In the genomic region with DNA sequence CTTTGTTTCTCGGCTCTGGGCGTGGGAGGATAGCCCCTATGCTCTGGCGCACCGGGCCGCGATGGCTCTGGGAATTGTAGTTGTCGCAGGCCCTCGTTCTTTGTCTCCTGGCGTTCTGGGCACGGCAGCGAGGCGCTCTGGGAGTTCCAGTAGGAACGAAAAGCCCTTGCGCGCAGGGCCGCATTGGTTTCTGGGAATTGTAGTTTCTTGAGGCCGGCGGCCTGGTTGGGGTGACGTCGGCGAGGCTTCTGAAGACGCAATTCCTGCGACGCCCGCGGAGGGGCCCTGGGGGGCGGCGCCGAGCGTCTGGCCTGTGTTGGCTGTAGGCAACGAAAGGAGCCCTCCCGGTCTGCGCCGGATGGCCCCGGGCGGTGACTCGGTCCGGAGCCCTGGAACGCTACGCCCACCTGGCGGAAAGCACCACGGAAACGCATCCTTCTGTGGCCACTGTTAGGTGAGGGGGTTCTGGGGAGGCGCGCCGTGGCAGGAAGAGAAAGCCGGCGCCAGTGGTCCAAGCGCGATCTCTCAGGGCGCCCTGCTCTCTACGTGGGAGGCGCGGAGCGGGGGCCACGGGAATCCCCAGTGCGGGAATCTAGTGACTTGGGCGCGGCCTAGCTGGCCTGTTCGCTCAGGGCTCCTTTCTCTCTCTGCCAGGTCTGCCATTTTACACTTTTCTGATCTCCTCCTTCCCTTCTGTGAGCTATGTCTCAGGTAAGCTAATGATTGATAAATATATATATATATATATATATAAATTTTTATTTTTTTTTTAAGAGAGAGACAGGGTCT, we compare ENCODE assay signal across 8 cellular contexts. TPM values are rescaled to one million over a fixed set of nuclear protein-coding genes. Genes with fewer than 3 reads are reported as not detected.
A peak's percentile ranks its signal among the peaks of the same experiment; 100 is the strongest.
DNase-seq lines count a peak whose midpoint lies in the region; ATAC-seq, FAIRE-seq and TF ChIP-seq lines count a peak whose summit lies in the region.

A gene (plus strand): TSS at position 305 of the 789 bp plus-strand sequence. CDS start 398 bp downstream, at position 703.

- H3K4me1 Mint-ChIP-seq in GM23338: peaks cover 5% of the 10 kb centered on the region; the same call in 1 of the 3 replicates

- TF ChIP-seq POLR2A in testis (IDR thresholded peaks at IDR 0.05): peak; percentile 57

- peaks cover 8% of the 10 kb centered on the region for H3K27me3 Mint-ChIP-seq in GM23338 (ENCODE audit: insufficient read depth, low read depth, poor library complexity)

- no peak within 1 kb of the TSS; the same call in none of the 2 replicates for H3K27ac Mint-ChIP-seq in GM23338

- H3K4me3 ChIP-seq in GM23338: peak within 1 kb of the TSS; percentile 87
- peak within 1 kb of the TSS; percentile 90 for H3K4me3 ChIP-seq in LNCaP clone FGC (ENCODE audit: low read depth, low read length)
- peak within 1 kb of the TSS; percentile 70 to 94 for H3K4me3 ChIP-seq in testis

- no peaks in the 10 kb centered on the region for H3K9me3 ChIP-seq in testis

- 1% methylated on average over 52 to 57 of the region's 60 CpGs for WGBS in testis, 2 donors

- H3K4me1 ChIP-seq in GM23338 (ENCODE audit: insufficient read depth): peaks cover 5% of the 10 kb centered on the region; the same call in 1 of the 2 replicates
- peaks cover 3% of the 10 kb centered on the region for H3K4me1 ChIP-seq in testis

- intact Hi-C loops in testis (cut with DNase I; ENCODE audit: low total_unique reads): no loop called here

- ATAC-seq in GM23338: peak; percentile 86

- no peak within 1 kb of the TSS for H3K4me3 Mint-ChIP-seq in GM23338

- TF ChIP-seq CTCF in GM23338 (conservative IDR thresholded peaks at IDR 0.05; ENCODE audit: low read depth in 2 of 2) (no peak), LNCaP clone FGC (IDR thresholded peaks at IDR 0.05; ENCODE audit: control insufficient read depth, extremely low read depth, insufficient read depth) (no peak), testis (IDR thresholded peaks at IDR 0.05) (peak in 2 of 3 experiments; percentile 32 to 46)

- H3F3A ChIP-seq in GM23338 (replicated peaks; ENCODE audit: low read depth): no peaks in the 10 kb centered on the region

- peaks cover 63% of the 10 kb centered on the region for H3K36me3 Mint-ChIP-seq in GM23338 (ENCODE audit: low read depth)

- peaks cover 14% of the 10 kb centered on the region for H3K79me2 ChIP-seq in GM23338 (replicated peaks; ENCODE audit: insufficient read depth)

- H3K4me2 ChIP-seq in GM23338: peak within 1 kb of the TSS; percentile 85

- no peaks in the 10 kb centered on the region for H4K20me1 ChIP-seq in GM23338 (replicated peaks; ENCODE audit: insufficient read depth)

- peak within 1 kb of the TSS; percentile 88 for H2AFZ ChIP-seq in GM23338

- H3K9me3 Mint-ChIP-seq in GM23338: peaks cover 42% of the 10 kb centered on the region

- H3K27ac ChIP-seq in GM23338 (ENCODE audit: low read depth) (peak within 1 kb of the TSS; percentile 94), testis (peak within 1 kb of the TSS; percentile 97 to 98)

- H3K36me3 ChIP-seq in GM23338 (ENCODE audit: insufficient read depth): peaks cover 22% of the 10 kb centered on the region
- peaks cover 3% of the 10 kb centered on the region for H3K36me3 ChIP-seq in testis (ENCODE audit: low read depth, missing control alignments)

- FAIRE-seq in G401.6 (lab: Jason Lieb, UNC): peak; percentile 53

- peak; percentile 99 for DNase-seq in GM23338 (ENCODE audit: low spot score)
- peak; percentile 96 for DNase-seq in LNCaP clone FGC (ENCODE audit: low read depth)
- peak; percentile 96 for DNase-seq in SIG-M5 treated with dmso at 0.1 percent for 504 hours (lab: John Stamatoyannopoulos, UW; ENCODE audit: unreplicated experiment)
- peak; percentile 95 for DNase-seq in activated naive CD4-positive, alpha-beta T cell treated with anti-CD3 and anti-CD28 coated beads, Interleukin-2, amount 50 U/mL, for 16 hours
- peak; percentile 72 for DNase-seq in glomerular endothelial cell (ENCODE audit: extremely low read depth, low read depth, low spot score)
- DNase-seq in occipital lobe (lab: John Stamatoyannopoulos, UW): peak; percentile 95
- peak; percentile 98 for DNase-seq in testis

- H3K9me2 ChIP-seq in GM23338 (ENCODE audit: insufficient read depth): peaks cover 11% of the 10 kb centered on the region

- H3K27me3 ChIP-seq in GM23338 (ENCODE audit: insufficient read depth) (no peaks in the 10 kb centered on the region), testis (no peaks in the 10 kb centered on the region)

TF ChIP-seq in GM23338, 12 proteins besides CTCF, POLR2A, EP300 and RAD21 (continues in another document):
- TF ChIP-seq JUNB (IDR thresholded peaks at IDR 0.05; ENCODE audit: unreplicated experiment) (no peak), NANOG (IDR thresholded peaks at IDR 0.05; ENCODE audit: borderline replicate concordance) (no peak), EZH2 (IDR thresholded peaks at IDR 0.05; ENCODE audit: low read depth, unreplicated experiment) (no peak), POLR2AphosphoS5 (IDR thresholded peaks at IDR 0.05; ENCODE audit: low read depth) (peak; percentile 77)
- TF ChIP-seq, protein P1, sequence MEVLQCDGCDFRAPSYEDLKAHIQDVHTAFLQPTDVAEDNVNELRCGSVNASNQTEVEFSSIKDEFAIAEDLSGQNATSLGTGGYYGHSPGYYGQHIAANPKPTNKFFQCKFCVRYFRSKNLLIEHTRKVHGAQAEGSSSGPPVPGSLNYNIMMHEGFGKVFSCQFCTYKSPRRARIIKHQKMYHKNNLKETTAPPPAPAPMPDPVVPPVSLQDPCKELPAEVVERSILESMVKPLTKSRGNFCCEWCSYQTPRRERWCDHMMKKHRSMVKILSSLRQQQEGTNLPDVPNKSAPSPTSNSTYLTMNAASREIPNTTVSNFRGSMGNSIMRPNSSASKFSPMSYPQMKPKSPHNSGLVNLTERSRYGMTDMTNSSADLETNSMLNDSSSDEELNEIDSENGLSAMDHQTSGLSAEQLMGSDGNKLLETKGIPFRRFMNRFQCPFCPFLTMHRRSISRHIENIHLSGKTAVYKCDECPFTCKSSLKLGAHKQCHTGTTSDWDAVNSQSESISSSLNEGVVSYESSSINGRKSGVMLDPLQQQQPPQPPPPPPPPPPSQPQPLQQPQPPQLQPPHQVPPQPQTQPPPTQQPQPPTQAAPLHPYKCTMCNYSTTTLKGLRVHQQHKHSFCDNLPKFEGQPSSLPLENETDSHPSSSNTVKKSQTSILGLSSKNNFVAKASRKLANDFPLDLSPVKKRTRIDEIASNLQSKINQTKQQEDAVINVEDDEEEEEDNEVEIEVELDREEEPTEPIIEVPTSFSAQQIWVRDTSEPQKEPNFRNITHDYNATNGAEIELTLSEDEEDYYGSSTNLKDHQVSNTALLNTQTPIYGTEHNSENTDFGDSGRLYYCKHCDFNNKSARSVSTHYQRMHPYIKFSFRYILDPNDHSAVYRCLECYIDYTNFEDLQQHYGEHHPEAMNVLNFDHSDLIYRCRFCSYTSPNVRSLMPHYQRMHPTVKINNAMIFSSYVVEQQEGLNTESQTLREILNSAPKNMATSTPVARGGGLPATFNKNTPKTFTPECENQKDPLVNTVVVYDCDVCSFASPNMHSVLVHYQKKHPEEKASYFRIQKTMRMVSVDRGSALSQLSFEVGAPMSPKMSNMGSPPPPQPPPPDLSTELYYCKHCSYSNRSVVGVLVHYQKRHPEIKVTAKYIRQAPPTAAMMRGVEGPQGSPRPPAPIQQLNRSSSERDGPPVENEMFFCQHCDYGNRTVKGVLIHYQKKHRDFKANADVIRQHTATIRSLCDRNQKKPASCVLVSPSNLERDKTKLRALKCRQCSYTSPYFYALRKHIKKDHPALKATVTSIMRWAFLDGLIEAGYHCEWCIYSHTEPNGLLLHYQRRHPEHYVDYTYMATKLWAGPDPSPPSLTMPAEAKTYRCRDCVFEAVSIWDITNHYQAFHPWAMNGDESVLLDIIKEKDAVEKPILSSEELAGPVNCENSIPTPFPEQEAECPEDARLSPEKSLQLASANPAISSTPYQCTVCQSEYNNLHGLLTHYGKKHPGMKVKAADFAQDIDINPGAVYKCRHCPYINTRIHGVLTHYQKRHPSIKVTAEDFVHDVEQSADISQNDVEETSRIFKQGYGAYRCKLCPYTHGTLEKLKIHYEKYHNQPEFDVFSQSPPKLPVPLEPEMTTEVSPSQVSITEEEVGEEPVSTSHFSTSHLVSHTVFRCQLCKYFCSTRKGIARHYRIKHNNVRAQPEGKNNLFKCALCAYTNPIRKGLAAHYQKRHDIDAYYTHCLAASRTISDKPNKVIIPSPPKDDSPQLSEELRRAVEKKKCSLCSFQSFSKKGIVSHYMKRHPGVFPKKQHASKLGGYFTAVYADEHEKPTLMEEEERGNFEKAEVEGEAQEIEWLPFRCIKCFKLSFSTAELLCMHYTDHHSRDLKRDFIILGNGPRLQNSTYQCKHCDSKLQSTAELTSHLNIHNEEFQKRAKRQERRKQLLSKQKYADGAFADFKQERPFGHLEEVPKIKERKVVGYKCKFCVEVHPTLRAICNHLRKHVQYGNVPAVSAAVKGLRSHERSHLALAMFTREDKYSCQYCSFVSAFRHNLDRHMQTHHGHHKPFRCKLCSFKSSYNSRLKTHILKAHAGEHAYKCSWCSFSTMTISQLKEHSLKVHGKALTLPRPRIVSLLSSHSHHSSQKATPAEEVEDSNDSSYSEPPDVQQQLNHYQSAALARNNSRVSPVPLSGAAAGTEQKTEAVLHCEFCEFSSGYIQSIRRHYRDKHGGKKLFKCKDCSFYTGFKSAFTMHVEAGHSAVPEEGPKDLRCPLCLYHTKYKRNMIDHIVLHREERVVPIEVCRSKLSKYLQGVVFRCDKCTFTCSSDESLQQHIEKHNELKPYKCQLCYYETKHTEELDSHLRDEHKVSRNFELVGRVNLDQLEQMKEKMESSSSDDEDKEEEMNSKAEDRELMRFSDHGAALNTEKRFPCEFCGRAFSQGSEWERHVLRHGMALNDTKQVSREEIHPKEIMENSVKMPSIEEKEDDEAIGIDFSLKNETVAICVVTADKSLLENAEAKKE (CRISPR knock-in tag; IDR thresholded peaks at IDR 0.05): no peak
- TF ChIP-seq, protein P2, sequence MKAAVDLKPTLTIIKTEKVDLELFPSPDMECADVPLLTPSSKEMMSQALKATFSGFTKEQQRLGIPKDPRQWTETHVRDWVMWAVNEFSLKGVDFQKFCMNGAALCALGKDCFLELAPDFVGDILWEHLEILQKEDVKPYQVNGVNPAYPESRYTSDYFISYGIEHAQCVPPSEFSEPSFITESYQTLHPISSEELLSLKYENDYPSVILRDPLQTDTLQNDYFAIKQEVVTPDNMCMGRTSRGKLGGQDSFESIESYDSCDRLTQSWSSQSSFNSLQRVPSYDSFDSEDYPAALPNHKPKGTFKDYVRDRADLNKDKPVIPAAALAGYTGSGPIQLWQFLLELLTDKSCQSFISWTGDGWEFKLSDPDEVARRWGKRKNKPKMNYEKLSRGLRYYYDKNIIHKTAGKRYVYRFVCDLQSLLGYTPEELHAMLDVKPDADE (IDR thresholded peaks at IDR 0.05): peak; percentile 98

RNA-seq across cellular contexts. Expression of the gene that starts here (rescaled TPM):
- 11.0 and 15.4 TPM in 2 replicates for total RNA-seq in GM23338 (2014; rRNA removed; shearing (Covaris generic))
- polyA plus RNA-seq in GM23338 (2016; fragmentation: Nextera tagmentation; extraction: Ambion mirVana) (13.4 and 16.2 TPM in 2 replicates), testis (ENCODE audit: insufficient read depth, low read depth, low replicate concordance) (23.2 TPM)
- total RNA-seq in glomerular endothelial cell (10.0 and 15.5 TPM in 2 replicates), occipital lobe (51.3 TPM), testis (10 to 100 TPM; 28.0 to 33.9 TPM)

Comparison
In these comparisons a context has a peak if more than half of its experiments do, and no peak if none do; other contexts are left out.
1. Peak in every context shown above with its lines: DNase-seq, ATAC-seq, H3K4me3 ChIP-seq and H3K27ac ChIP-seq.
2. CTCF ChIP-seq: peak in testis (2 of 3); none in GM23338 (0 of 2) and LNCaP clone FGC (single experiment).